In genomic region chr2:43269074-43269572, GRCh38 we compare ENCODE assay signal across 8 cellular contexts. TPM values are rescaled to one million over a fixed set of nuclear protein-coding genes. Genes with fewer than 3 reads are reported as not detected.
DNase-seq lines count a peak whose midpoint lies in the region; ATAC-seq, FAIRE-seq and TF ChIP-seq lines count a peak whose summit lies in the region.

No MANE protein-coding gene starts in this region.

- TF ChIP-seq POLR2A in A549 (IDR thresholded peaks at IDR 0.05; ENCODE audit: low read length) (no peak), vagina (IDR thresholded peaks at IDR 0.05) (no peak)

- peak overlapping the region in 1 of 2 experiments; percentile 62 for H3K4ac ChIP-seq in mesenchymal stem cell (ENCODE audit: low read depth in 1 of 2, low read length in 2 of 2)

- peaks cover 7% of the 10 kb centered on the region; the same call in 1 of the 3 replicates for H3K4me1 ChIP-seq in A549
- H3K4me1 ChIP-seq in mesenchymal stem cell (ENCODE audit: control insufficient read depth, insufficient read depth, low read depth, low read length): peaks cover 27% of the 10 kb centered on the region
- peaks cover 46% of the 10 kb centered on the region for H3K4me1 ChIP-seq in vagina

- H2AK5ac ChIP-seq in mesenchymal stem cell (ENCODE audit: low read length, severe bottlenecking): no peak overlapping the region

- H3K9ac ChIP-seq in mesenchymal stem cell (ENCODE audit: low read length): peak overlapping the region; percentile 85

- H3K27ac ChIP-seq in A549 (peak overlapping the region in 1 of 2 experiments; percentile 33; a peak in 1 of 6 replicates), mesenchymal stem cell (ENCODE audit: low read length, poor library complexity, severe bottlenecking) (peak overlapping the region; percentile 29), vagina (peak overlapping the region; percentile 88)

- peak overlapping the region; percentile 67 for H4K91ac ChIP-seq in mesenchymal stem cell (ENCODE audit: low read length)

- intact Hi-C loops in vagina (cut with DNase I): no loop called here

- H3K18ac ChIP-seq in mesenchymal stem cell (ENCODE audit: low read depth in 1 of 2, low read length in 2 of 2): peak overlapping the region; percentile 56 to 96

- peak in 1 of 2 experiments; percentile 19 for DNase-seq in A549 (ENCODE audit: low read depth in 1 of 2, low spot score in 1 of 2)
- peak; percentile 36 for DNase-seq in NCI-H187 treated with DMSO at 0.1 percent for 48 hours (lab: John Stamatoyannopoulos, UW)
- peak; percentile 95 for DNase-seq in dermis blood vessel endothelial cell
- peak; percentile 100 for DNase-seq in mesenchymal stem cell
- DNase-seq in vagina (ENCODE audit: extremely low spot score in 2 of 2): no peak
- no peak for DNase-seq in activated effector memory CD4-positive, alpha-beta T cell treated with anti-CD3 and anti-CD28 coated beads, Interleukin-2, amount 50 U/mL, for 16 hours
- DNase-seq in globus pallidus (ENCODE audit: low spot score): no peak
- DNase-seq in activated T-cell treated with anti-CD3 and anti-CD28 coated beads for 4 hours: no peak

- FAIRE-seq in A549 (lab: Jason Lieb, UNC): no peak

- H4K8ac ChIP-seq in mesenchymal stem cell (ENCODE audit: low read length): no peak overlapping the region

- H2BK12ac ChIP-seq in mesenchymal stem cell (ENCODE audit: low read length in 2 of 2): peak overlapping the region; percentile 62 to 96

- WGBS in A549 (ENCODE audit: missing lambda C conversion rate): 89% methylated on average over 10 of the region's 14 CpGs
- 33% methylated on average over 14 of the region's 14 CpGs for WGBS in mesenchymal stem cell

- no peak overlapping the region for H2AFZ ChIP-seq in mesenchymal stem cell (ENCODE audit: low read depth, low read length)

- H3K23ac ChIP-seq in mesenchymal stem cell (ENCODE audit: low read length in 2 of 2): no peak overlapping the region

- peak overlapping the region in 1 of 2 experiments; percentile 53 for H3K14ac ChIP-seq in mesenchymal stem cell (ENCODE audit: low read length in 2 of 2)

- no peak for TF ChIP-seq EP300 in A549 (IDR thresholded peaks at IDR 0.05)

- H3K9me3 ChIP-seq in A549 (no peaks in the 10 kb centered on the region), mesenchymal stem cell (ENCODE audit: control insufficient read depth, low read length) (no peaks in the 10 kb centered on the region), vagina (no peaks in the 10 kb centered on the region)

- no peak for TF ChIP-seq CTCF in A549 (IDR thresholded peaks at IDR 0.05)
- no peak for TF ChIP-seq CTCF in vagina (IDR thresholded peaks at IDR 0.05)

- CTCF ChIA-PET in A549 (lab: Yijun Ruan, JAX): interaction anchor here (1.2 to 1.4 kb wide), 2 partner anchors 10 to 18 kb away, joined by 3 read pairs; no protein-coding TSS in a partner anchor

- H3K4me3 ChIP-seq in A549 (no peak overlapping the region), mesenchymal stem cell (ENCODE audit: insufficient read depth in 1 of 2, low read depth in 1 of 2, low read length in 2 of 2) (peak overlapping the region in 1 of 2 experiments; percentile 67), vagina (no peak overlapping the region)

- H2BK120ac ChIP-seq in mesenchymal stem cell (ENCODE audit: low read depth, low read length): no peak overlapping the region

- H3K4me2 ChIP-seq in A549: no peak overlapping the region
- H3K4me2 ChIP-seq in mesenchymal stem cell (ENCODE audit: low read length, poor library complexity, severe bottlenecking): no peak overlapping the region

- H3K36me3 ChIP-seq in mesenchymal stem cell (ENCODE audit: control insufficient read depth in 1 of 2, insufficient read depth in 2 of 2, low read depth in 1 of 2, low read length in 2 of 2): peaks cover 0 to 14% of the 10 kb centered on the region in 2 experiments
- no peaks in the 10 kb centered on the region for H3K36me3 ChIP-seq in vagina

- peak; percentile 28 to 35; a peak in 2 of 6 replicates for ATAC-seq in A549

- H3K27me3 ChIP-seq in mesenchymal stem cell (ENCODE audit: control insufficient read depth in 1 of 2, insufficient read depth in 1 of 2, low read length in 2 of 2): no peaks in the 10 kb centered on the region
- no peaks in the 10 kb centered on the region for H3K27me3 ChIP-seq in vagina

- no peak for TF ChIP-seq RAD21 in A549 (conservative IDR thresholded peaks at IDR 0.05 in 1 of 2, IDR thresholded peaks at IDR 0.05 in 1 of 2)

- no peak overlapping the region for H2BK5ac ChIP-seq in mesenchymal stem cell (ENCODE audit: low read depth, low read length, poor library complexity, severe bottlenecking)

- POLR2A ChIA-PET in A549 (lab: Yijun Ruan, JAX): no interaction called here

- H3K79me1 ChIP-seq in mesenchymal stem cell (replicated peaks; ENCODE audit: low read length, poor library complexity, severe bottlenecking): no peaks in the 10 kb centered on the region

- peak overlapping the region; percentile 39 for H2BK15ac ChIP-seq in mesenchymal stem cell (ENCODE audit: low read depth, poor library complexity, severe bottlenecking)

TF ChIP-seq in A549, 52 proteins besides CTCF, POLR2A, EP300 and RAD21:
- TF ChIP-seq BHLHE40 (IDR thresholded peaks at IDR 0.05; ENCODE audit: low read depth, low read length): no peak
- no peak for TF ChIP-seq CHD2 (IDR thresholded peaks at IDR 0.05; ENCODE audit: low read length, partially characterized antibody)
- TF ChIP-seq NFE2L2 (conservative IDR thresholded peaks at IDR 0.05; ENCODE audit: low read length): no peak
- no peak for TF ChIP-seq ZFP36 (IDR thresholded peaks at IDR 0.05; ENCODE audit: borderline replicate concordance, partially characterized antibody)
- no peak for TF ChIP-seq ZNF302 (CRISPR knock-in tag; IDR thresholded peaks at IDR 0.05)
- no peak for TF ChIP-seq ELK1 (IDR thresholded peaks at IDR 0.05; ENCODE audit: low read depth, low read length)
- no peak for TF ChIP-seq MAFK (IDR thresholded peaks at IDR 0.05; ENCODE audit: partially characterized antibody)
- TF ChIP-seq RARB (CRISPR knock-in tag; IDR thresholded peaks at IDR 0.05): no peak
- no peak for TF ChIP-seq ZC3H11A (IDR thresholded peaks at IDR 0.05)
- TF ChIP-seq KDM5A (IDR thresholded peaks at IDR 0.05): no peak
- TF ChIP-seq TFCP2L1 (CRISPR knock-in tag; IDR thresholded peaks at IDR 0.05): no peak
- TF ChIP-seq, protein P1, sequence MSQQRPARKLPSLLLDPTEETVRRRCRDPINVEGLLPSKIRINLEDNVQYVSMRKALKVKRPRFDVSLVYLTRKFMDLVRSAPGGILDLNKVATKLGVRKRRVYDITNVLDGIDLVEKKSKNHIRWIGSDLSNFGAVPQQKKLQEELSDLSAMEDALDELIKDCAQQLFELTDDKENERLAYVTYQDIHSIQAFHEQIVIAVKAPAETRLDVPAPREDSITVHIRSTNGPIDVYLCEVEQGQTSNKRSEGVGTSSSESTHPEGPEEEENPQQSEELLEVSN (IDR thresholded peaks at IDR 0.05; ENCODE audit: borderline replicate concordance, low read depth): no peak
- TF ChIP-seq HEYL (CRISPR knock-in tag; IDR thresholded peaks at IDR 0.05): no peak
- no peak for TF ChIP-seq HDAC2 (IDR thresholded peaks at IDR 0.05)
- TF ChIP-seq JUN (IDR thresholded peaks at IDR 0.05): no peak
- no peak for TF ChIP-seq HMGXB4 (CRISPR knock-in tag; IDR thresholded peaks at IDR 0.05; ENCODE audit: borderline replicate concordance)
- TF ChIP-seq, protein P2, sequence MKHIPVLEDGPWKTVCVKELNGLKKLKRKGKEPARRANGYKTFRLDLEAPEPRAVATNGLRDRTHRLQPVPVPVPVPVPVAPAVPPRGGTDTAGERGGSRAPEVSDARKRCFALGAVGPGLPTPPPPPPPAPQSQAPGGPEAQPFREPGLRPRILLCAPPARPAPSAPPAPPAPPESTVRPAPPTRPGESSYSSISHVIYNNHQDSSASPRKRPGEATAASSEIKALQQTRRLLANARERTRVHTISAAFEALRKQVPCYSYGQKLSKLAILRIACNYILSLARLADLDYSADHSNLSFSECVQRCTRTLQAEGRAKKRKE (CRISPR knock-in tag; IDR thresholded peaks at IDR 0.05; ENCODE audit: low read depth): no peak

RNA-seq across cellular contexts. Expression of gene ZFP36L2, which starts 42.7 kb away (rescaled TPM):
- 10.5 and 14.9 TPM in 2 replicates for polyA plus RNA-seq in A549 (2011; rRNA removed)
- 8.8 and 14.8 TPM in 2 replicates for polyA plus RNA-seq in A549 (2012; cell fraction: cytosol; rRNA removed)
- 9.8 and 17.6 TPM in 2 replicates for polyA plus RNA-seq in A549 (2012; cell fraction: nucleus; rRNA removed)
- 14.5 to 18.2 TPM (median 17.3 TPM) in 3 replicates for polyA plus RNA-seq in A549 (2017; fragmentation: RNase III; extraction: RNeasy Plus Mini Kit Qiagen cat#74134 plus additional on column Dnase treatment)
- 3.3 and 4.0 TPM in 2 replicates for polyA minus RNA-seq in A549 (2011; rRNA and poly(A)+ RNA removed)
- total RNA-seq in dermis blood vessel endothelial cell: 13.1 and 30.7 TPM in 2 replicates
- polyA plus RNA-seq in mesenchymal stem cell (2013, experiment 1 of 2): 88.2 TPM
- 85.9 TPM for polyA plus RNA-seq in mesenchymal stem cell (2013, experiment 2 of 2)
- total RNA-seq in vagina: 206 TPM

Comparison
In these comparisons a context has a peak if more than half of its experiments do, and no peak if none do; other contexts are left out.
1. DNase-seq: peak in NCI-H187 treated with DMSO at 0.1 percent for 48 hours (single experiment), dermis blood vessel endothelial cell (single experiment) and mesenchymal stem cell (single experiment); none in vagina (0 of 2), activated effector memory CD4-positive, alpha-beta T cell treated with anti-CD3 and anti-CD28 coated beads, Interleukin-2, amount 50 U/mL, for 16 hours (single experiment), globus pallidus (single experiment) and activated T-cell treated with anti-CD3 and anti-CD28 coated beads for 4 hours (single experiment).